In genomic region chr11:125455851-125456250, GRCh38 we compare ENCODE assay signal across 24 cellular contexts. TPM values are rescaled to one million over a fixed set of nuclear protein-coding genes. Genes with fewer than 3 reads are reported as not detected.
DNase-seq lines count a peak whose midpoint lies in the region; ATAC-seq and TF ChIP-seq lines count a peak whose summit lies in the region.
"Had no signal": no experiment of that assay in that cellular context is flagged by ENCODE, and none has a peak within 500 bp of the region (broad histone marks: within the 10 kb centered on the region; RNA-seq: fewer than 3 reads in every experiment).

No MANE protein-coding gene starts in this region.

- TF ChIP-seq CTCF in activated B cell treated with CpG ODN at 0.5 μM for 24 hours (IDR thresholded peaks at IDR 0.05): no peak
- no peak for TF ChIP-seq CTCF in dorsolateral prefrontal cortex (IDR thresholded peaks at IDR 0.05 in 54 of 56, conservative IDR thresholded peaks at IDR 0.05 in 2 of 56; ENCODE audit: low read depth in 1 of 56, partially characterized antibody in 56 of 56)
- TF ChIP-seq CTCF in BE2C (IDR thresholded peaks at IDR 0.05; ENCODE audit: low read depth, low read length): no peak

- no peaks in the 10 kb centered on the region for H3K27me3 ChIP-seq in dorsolateral prefrontal cortex
- no peaks in the 10 kb centered on the region for H3K27me3 ChIP-seq in layer of hippocampus (ENCODE audit: control insufficient read depth, insufficient read depth, low read length)
- no peaks in the 10 kb centered on the region for H3K27me3 ChIP-seq in BE2C
- H3K27me3 ChIP-seq: MG63 had no signal

- H3K4me1 ChIP-seq in BE2C: peaks cover 4% of the 10 kb centered on the region; the same call in 1 of the 2 replicates
- H3K4me1 ChIP-seq: A549 had no signal

- intact Hi-C loops in activated B cell treated with CpG ODN at 0.5 μM for 24 hours (cut with micrococcal nuclease): no loop called here
- intact Hi-C loops in dorsolateral prefrontal cortex (cut with DNase I): loop anchor here in 1 of 2 donors (2.0 kb wide), 1 partner anchor 39 kb away; no protein-coding TSS in a partner anchor

- H3K27ac Mint-ChIP-seq in activated B cell treated with CpG ODN at 0.5 μM for 24 hours: peak overlapping the region; percentile 55
- H3K27ac Mint-ChIP-seq in activated CD8-positive, alpha-beta T cell treated with anti-CD3 and anti-CD28 coated beads, Interleukin-2, amount 10 ng/mL, durations not matched to agents 7 days and 5 days: no peak overlapping the region
- H3K27ac Mint-ChIP-seq: CD8-positive, alpha-beta T cell had no signal

- no peaks in the 10 kb centered on the region for H3K27me3 Mint-ChIP-seq in activated B cell treated with CpG ODN at 0.5 μM for 24 hours
- peaks cover 2% of the 10 kb centered on the region for H3K27me3 Mint-ChIP-seq in activated CD8-positive, alpha-beta T cell treated with anti-CD3 and anti-CD28 coated beads, Interleukin-2, amount 10 ng/mL, durations not matched to agents 7 days and 5 days (ENCODE audit: low read depth)

- H3K4me3 Mint-ChIP-seq in activated B cell treated with CpG ODN at 0.5 μM for 24 hours: no peak overlapping the region
- no peak overlapping the region for H3K4me3 Mint-ChIP-seq in activated CD8-positive, alpha-beta T cell treated with anti-CD3 and anti-CD28 coated beads, Interleukin-2, amount 10 ng/mL, durations not matched to agents 7 days and 5 days
- H3K4me3 Mint-ChIP-seq: CD8-positive, alpha-beta T cell had no signal

- no peaks in the 10 kb centered on the region for H3K9me3 ChIP-seq in BE2C
- H3K9me3 ChIP-seq: A549, MG63, SK-N-SH had no signal

- H3K36me3 Mint-ChIP-seq in activated B cell treated with CpG ODN at 0.5 μM for 24 hours (ENCODE audit: low read depth): no peaks in the 10 kb centered on the region
- H3K36me3 Mint-ChIP-seq in activated CD8-positive, alpha-beta T cell treated with anti-CD3 and anti-CD28 coated beads, Interleukin-2, amount 10 ng/mL, durations not matched to agents 7 days and 5 days (ENCODE audit: low read depth): no peaks in the 10 kb centered on the region
- H3K36me3 Mint-ChIP-seq: CD8-positive, alpha-beta T cell had no signal

- POLR2A ChIA-PET in activated B cell treated with CpG ODN at 0.5 μM for 24 hours (lab: Charles Lee): no interaction called here
- POLR2A ChIA-PET in activated CD8-positive, alpha-beta T cell treated with anti-CD3 and anti-CD28 coated beads, Interleukin-2, amount 10 ng/mL, durations not matched to agents 7 days and 5 days (lab: Charles Lee): no interaction called here

- peaks cover 4% of the 10 kb centered on the region for H3K4me1 Mint-ChIP-seq in activated B cell treated with CpG ODN at 0.5 μM for 24 hours
- peaks cover 3% of the 10 kb centered on the region for H3K4me1 Mint-ChIP-seq in activated CD8-positive, alpha-beta T cell treated with anti-CD3 and anti-CD28 coated beads, Interleukin-2, amount 10 ng/mL, durations not matched to agents 7 days and 5 days (ENCODE audit: low read depth)

- H3K4me3 ChIP-seq in dorsolateral prefrontal cortex: no peak overlapping the region
- H3K4me3 ChIP-seq in BE2C (ENCODE audit: low read depth, low read length): no peak overlapping the region
- H3K4me3 ChIP-seq: A549, GM12878, MG63 had no signal

- ATAC-seq in activated B cell treated with CpG ODN at 0.5 μM for 24 hours (ENCODE audit: low read depth): no peak
- no peak for ATAC-seq in activated CD8-positive, alpha-beta T cell treated with anti-CD3 and anti-CD28 coated beads, Interleukin-2, amount 10 ng/mL, durations not matched to agents 7 days and 5 days
- ATAC-seq: A549; CD8-positive, alpha-beta T cell; GM12878 had no signal

- CTCF ChIA-PET in activated B cell treated with CpG ODN at 0.5 μM for 24 hours (lab: Charles Lee): no interaction called here
- CTCF ChIA-PET in activated CD8-positive, alpha-beta T cell treated with anti-CD3 and anti-CD28 coated beads, Interleukin-2, amount 10 ng/mL, durations not matched to agents 7 days and 5 days (lab: Charles Lee): no interaction called here

- no peaks in the 10 kb centered on the region for H3K36me3 ChIP-seq in BE2C
- H3K36me3 ChIP-seq: MG63 had no signal

- H3K27ac ChIP-seq in dorsolateral prefrontal cortex: peak overlapping the region in 57 of 59 donors; percentile 2 to 100 (median 96)
- H3K27ac ChIP-seq in layer of hippocampus (ENCODE audit: low read depth, low read length): peak overlapping the region; percentile 67
- peak overlapping the region; percentile 71 for H3K27ac ChIP-seq in temporal lobe (ENCODE audit: low read depth, low read length)
- H3K27ac ChIP-seq: A549, C4-2B had no signal

- DNase-seq in activated B cell treated with CpG ODN at 0.5 μM for 24 hours (no peak), dorsolateral prefrontal cortex (no peak), nucleus accumbens (lab: John Stamatoyannopoulos, UW) (no peak), BE2C (no peak)
- no peak for DNase-seq in activated CD8-positive, alpha-beta T cell treated with anti-CD3 and anti-CD28 coated beads, Interleukin-2, amount 10 ng/mL, durations not matched to agents 7 days and 5 days
- DNase-seq: CD8-positive, alpha-beta T cell; DMS 273 treated with DMSO at 0.1 percent for 48 hours; DMS79; EL; GDM1; KG1; MG63; NCI-H1105 treated with DMSO at 0.1 percent for 48 hours; NCI-H146; NCI-H1930; NCI-H2107; NCI-H524 treated with DMSO at 0.1 percent for 48 hours; NCI-H774; SK-N-SH had no signal

- no peaks in the 10 kb centered on the region for H3K9me3 Mint-ChIP-seq in activated B cell treated with CpG ODN at 0.5 μM for 24 hours
- no peaks in the 10 kb centered on the region for H3K9me3 Mint-ChIP-seq in activated CD8-positive, alpha-beta T cell treated with anti-CD3 and anti-CD28 coated beads, Interleukin-2, amount 10 ng/mL, durations not matched to agents 7 days and 5 days (ENCODE audit: insufficient read depth)
- H3K9me3 Mint-ChIP-seq: CD8-positive, alpha-beta T cell had no signal

RNA-seq across cellular contexts. Expression of gene FEZ1, which starts 40.2 kb away (rescaled TPM):
- total RNA-seq in activated B cell treated with CpG ODN at 0.5 μM for 24 hours: 8.4 and 9.4 TPM in 2 replicates
- total RNA-seq in dorsolateral prefrontal cortex: 100 to 1,000 TPM; 271 to 977 (median 455) TPM
- total RNA-seq in temporal lobe: 226 TPM
- total RNA-seq in activated CD8-positive, alpha-beta T cell treated with anti-CD3 and anti-CD28 coated beads, Interleukin-2, amount 10 ng/mL, durations not matched to agents 7 days and 5 days: 1 to 10 TPM in 1 of 2 experiments, under 1 TPM in 1; 0.92 to 1.2 TPM
- 2.5 TPM for polyA plus RNA-seq in BE2C (2012; ENCODE audit: insufficient read depth, insufficient read length, low read depth)

Comparison
In these comparisons a context has a peak if more than half of its experiments do, and no peak if none do; other contexts are left out.
1. RNA of gene FEZ1, which starts 40.2 kb away (total RNA-seq): 271 to 977 TPM in dorsolateral prefrontal cortex and 226 TPM in temporal lobe (single experiment); 8.4 to 9.4 TPM in activated B cell treated with CpG ODN at 0.5 μM for 24 hours and 0.92 to 1.2 TPM in activated CD8-positive, alpha-beta T cell treated with anti-CD3 and anti-CD28 coated beads, Interleukin-2, amount 10 ng/mL, durations not matched to agents 7 days and 5 days; every median in the first group is over 10 times any median in the second.
2. Peak in every context shown above with its lines, with median percentiles within 50 percentile points of each other: H3K27ac ChIP-seq.